In genomic region chr7:132029369-132030160, GRCh38 we compare ENCODE assay signal across 20 cellular contexts.
A peak's percentile ranks its signal among the peaks of the same experiment; 100 is the strongest.
DNase-seq lines count a peak whose midpoint lies in the region; ATAC-seq and TF ChIP-seq lines count a peak whose summit lies in the region.
"Had no signal": no experiment of that assay in that cellular context is flagged by ENCODE, and none has a peak within 500 bp of the region (broad histone marks: within the 10 kb centered on the region; RNA-seq: fewer than 3 reads in every experiment).

No MANE protein-coding gene starts in this region.

- no peaks in the 10 kb centered on the region for H4K20me1 ChIP-seq in PC-3 (ENCODE audit: low read length)

- no peaks in the 10 kb centered on the region for H3K79me2 ChIP-seq in PC-3 (ENCODE audit: low read length)

- H3K4me2 ChIP-seq in PC-3 (ENCODE audit: low read length), result peak overlapping the region; percentile 55

- no peaks in the 10 kb centered on the region for H3F3A ChIP-seq in PC-3 (ENCODE audit: low read length, unreplicated experiment)

- BruUV-seq in PC-3 (replicated peaks; lab: Mats Ljungman, UMichigan), result no TSS peak

- ATAC-seq in PC-3, result no peak
- no peak for ATAC-seq in GM21447 (IDR thresholded peaks at IDR 0.05; ENCODE audit: unreplicated experiment)
- ATAC-seq in GM18870 (IDR thresholded peaks at IDR 0.05; ENCODE audit: unreplicated experiment), result no peak
- ATAC-seq: CD8-positive, alpha-beta T cell had no signal

- intact Hi-C loops in PC-3 (cut with micrococcal nuclease), result no loop called here

- CTCF ChIA-PET in PC-3 (lab: Charles Lee), result no interaction called here

- H3K9me2 ChIP-seq in PC-3 (replicated peaks; ENCODE audit: low read length), result no peaks in the 10 kb centered on the region

- H2AFZ ChIP-seq in PC-3 (ENCODE audit: low read length), result no peak overlapping the region

- H3K36me3 ChIP-seq in PC-3 (ENCODE audit: low read depth, low read length), result no peaks in the 10 kb centered on the region
- H3K36me3 ChIP-seq: neutrophil, Peyer's patch, sigmoid colon had no signal

- DNase-seq in DMS79 (lab: John Stamatoyannopoulos, UW) (peak; percentile 91), PC-3 (peak; percentile 39), fibroblast of the aortic adventitia (ENCODE audit: low read depth) (peak; percentile 15), midbrain (lab: John Stamatoyannopoulos, UW) (peak; percentile 46), activated gamma-delta T cell treated with Interleukin-2 at 50 U/mL for 16 hours (no peak), GF-D8 (lab: John Stamatoyannopoulos, UW) (no peak)
- DNase-seq: activated CD4-positive, alpha-beta T cell treated with anti-CD3 and anti-CD28 coated beads, Interleukin-2, amount 10 ng/mL, durations not matched to agents 7 days and 5 days; activated CD8-positive, alpha-beta memory T cell treated with anti-CD3 and anti-CD28 coated beads, Interleukin-2, amount 50 U/mL, for 4 hours; activated effector memory CD4-positive, alpha-beta T cell treated with anti-CD3 and anti-CD28 coated beads, Interleukin-2, amount 50 U/mL, for 16 hours; amniotic stem cell; CD8-positive, alpha-beta T cell; endodermal cell; H7; kidney glomerular epithelial cell; sigmoid colon; stimulated activated CD4-positive, alpha-beta T cell treated with anti-CD3 and anti-CD28 coated beads, Interleukin-1b, Interleukin-23, amount 100 ng/mL, for 48 hours had no signal

- no peak overlapping the region for H3K9ac ChIP-seq in PC-3 (ENCODE audit: low read length)

- H3K4me3 ChIP-seq in PC-3 (ENCODE audit: low read length) (no peak overlapping the region), fibroblast of the aortic adventitia (ENCODE audit: low read depth, low read length) (no peak overlapping the region)
- H3K4me3 ChIP-seq: Peyer's patch, sigmoid colon had no signal

- peaks cover 5% of the 10 kb centered on the region; the same call in 1 of the 2 replicates for H3K27me3 ChIP-seq in PC-3 (ENCODE audit: low read length)
- H3K27me3 ChIP-seq: neutrophil, Peyer's patch, sigmoid colon had no signal

- H3K27ac ChIP-seq in PC-3 (ENCODE audit: low read length), result peak overlapping the region; percentile 51
- H3K27ac ChIP-seq: neutrophil, Peyer's patch had no signal

- TF ChIP-seq CTCF in PC-3 (conservative IDR thresholded peaks at IDR 0.05; ENCODE audit: low read depth, low read length) (no peak), fibroblast of the aortic adventitia (IDR thresholded peaks at IDR 0.05; ENCODE audit: insufficient read depth, low read length) (no peak)

- POLR2A ChIA-PET in PC-3 (lab: Charles Lee; ENCODE audit: unreplicated experiment), result no interaction called here

- no peaks in the 10 kb centered on the region for H3K9me3 ChIP-seq in PC-3 (ENCODE audit: low read length)
- H3K9me3 ChIP-seq: neutrophil, Peyer's patch, sigmoid colon had no signal

- H3K4me1 ChIP-seq in PC-3 (ENCODE audit: insufficient read depth, low read length), result peaks cover 32% of the 10 kb centered on the region
- H3K4me1 ChIP-seq: Peyer's patch had no signal

Comparison
In these comparisons a context has a peak if more than half of its experiments do, and no peak if none do; other contexts are left out.
1. DNase-seq: peak in DMS79 (single experiment), PC-3 (single experiment), fibroblast of the aortic adventitia (single experiment) and midbrain (single experiment); none in activated gamma-delta T cell treated with Interleukin-2 at 50 U/mL for 16 hours (single experiment) and GF-D8 (single experiment).